23 cellular contexts compared by ENCODE assay signal in the genomic region with DNA sequence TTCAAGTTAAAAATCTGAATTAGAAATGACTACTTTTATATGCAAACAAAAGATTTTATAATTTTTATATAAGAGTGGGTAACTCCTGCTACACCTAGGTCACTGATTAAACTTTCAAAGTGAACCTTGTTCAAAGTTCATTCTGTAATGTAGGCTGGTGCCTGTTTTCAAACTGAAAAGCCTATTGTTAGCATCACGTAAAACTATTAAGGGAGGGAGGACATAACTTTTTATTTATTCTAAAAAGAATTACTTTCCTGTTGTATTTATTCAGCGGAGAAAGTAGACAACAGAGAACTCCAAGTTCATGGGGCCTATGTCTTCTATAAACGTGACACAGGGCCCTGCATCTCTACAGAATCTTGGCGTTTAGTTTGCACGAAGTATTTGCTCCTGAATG. TPM values are rescaled to one million over a fixed set of nuclear protein-coding genes. Genes with fewer than 3 reads are reported as not detected.
"Had no signal": no experiment of that assay in that cellular context is flagged by ENCODE, and none has a peak within 500 bp of the region (broad histone marks: within the 10 kb centered on the region; RNA-seq: fewer than 3 reads in every experiment).

No MANE protein-coding gene starts in this region.

- H3K4me1 ChIP-seq: esophagus muscularis mucosa, gastrocnemius medialis, heart right ventricle, right atrium auricular region had no signal

- FAIRE-seq: endometrium had no signal

- ATAC-seq: gastrocnemius medialis, heart right ventricle, left ventricle myocardium superior, natural killer cell had no signal

- H3K4me2 ChIP-seq: smooth muscle cell had no signal

- DNase-seq: caudate nucleus; cortex of kidney; dorsolateral prefrontal cortex; effector memory CD4-positive, alpha-beta T cell; gastrocnemius medialis; heart right ventricle; islet precursor cell; left ventricle myocardium superior; mesendoderm; natural killer cell; stimulated activated CD4-positive, alpha-beta T cell treated with anti-CD3 and anti-CD28 coated beads, Interleukin-2, amount 100 ng/mL, for 48 hours; stimulated activated naive CD4-positive, alpha-beta T cell treated with Interleukin-2 at 50 U/mL for 16 hours had no signal

- H3K36me3 ChIP-seq: gastrocnemius medialis, right atrium auricular region had no signal

- H3K27ac ChIP-seq: dorsolateral prefrontal cortex, esophagus muscularis mucosa, gastrocnemius medialis, heart right ventricle, right atrium auricular region had no signal

- H3K9me3 ChIP-seq: esophagus muscularis mucosa, gastrocnemius medialis, heart right ventricle, right atrium auricular region had no signal

- H3K4me3 ChIP-seq: dorsolateral prefrontal cortex, esophagus muscularis mucosa, gastrocnemius medialis, heart right ventricle, right atrium auricular region, smooth muscle cell had no signal

- H3K27me3 ChIP-seq: esophagus muscularis mucosa, gastrocnemius medialis, heart right ventricle, right atrium auricular region had no signal

RNA-seq across cellular contexts. Expression of gene FERMT1, which starts 27.4 kb away (rescaled TPM):
- total RNA-seq: natural killer cell had no signal

RNA-seq across cellular contexts. Expression of gene LRRN4, which starts 41.5 kb away (rescaled TPM):
- total RNA-seq: cerebellum, fibroblast of villous mesenchyme, gastrocnemius medialis, lung microvascular endothelial cell, myocyte, natural killer cell, neural crest cell, osteocyte, ureter had no signal
- polyA plus RNA-seq: heart right ventricle had no signal
